8 cellular contexts compared by ENCODE assay signal in the genomic region with DNA sequence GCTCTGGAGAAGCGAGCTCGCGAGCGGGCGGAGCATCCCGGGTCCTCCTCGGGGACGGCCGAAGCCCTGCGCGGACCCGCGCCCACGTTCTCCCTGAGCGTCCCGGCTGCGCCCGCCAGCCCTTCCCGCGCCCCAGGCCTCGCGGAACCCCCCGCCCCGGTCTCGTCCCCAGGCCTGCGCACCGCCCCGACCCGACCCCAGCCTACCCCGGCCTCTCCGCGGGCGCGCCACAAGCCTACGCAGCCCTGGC. TPM values are rescaled to one million over a fixed set of nuclear protein-coding genes. Genes with fewer than 3 reads are reported as not detected.
DNase-seq lines count a peak whose midpoint lies in the region; ATAC-seq and TF ChIP-seq lines count a peak whose summit lies in the region.

No MANE protein-coding gene starts in this region.

- H3K27ac ChIP-seq in cardiac muscle cell (peak overlapping the region; percentile 96), lower lobe of right lung (peak overlapping the region; percentile 100), uterus (peak overlapping the region; percentile 89 to 97)

- H3K9me3 ChIP-seq in cardiac muscle cell (ENCODE audit: low read depth) (no peaks in the 10 kb centered on the region), lower lobe of right lung (no peaks in the 10 kb centered on the region), uterus (no peaks in the 10 kb centered on the region)

- DNase-seq in cardiac muscle cell (ENCODE audit: low read depth in 1 of 2, low spot score in 1 of 2) (no peak), cardiac septum (ENCODE audit: low spot score) (no peak), astrocyte of the cerebellum (ENCODE audit: low read depth) (no peak), lower lobe of right lung (no peak), uterus (no peak), NCI-H2029 (lab: John Stamatoyannopoulos, UW) (no peak), GM19240 (ENCODE audit: insufficient read length, low spot score) (no peak)

- H3K36me3 ChIP-seq in cardiac muscle cell (peaks cover 18% of the 10 kb centered on the region), lower lobe of right lung (peaks cover 31% of the 10 kb centered on the region), uterus (no peaks in the 10 kb centered on the region)

- ATAC-seq in lower lobe of right lung: peak; percentile 48 to 58
- ATAC-seq in activated CD4-positive, CD25-positive, alpha-beta regulatory T cell treated with anti-CD3 and anti-CD28 coated beads, Interleukin-2, amount 50 U/mL, for 24 hours: no peak

- peaks cover 5% of the 10 kb centered on the region for H3K4me1 ChIP-seq in cardiac muscle cell (ENCODE audit: low read depth)
- peaks cover 25% of the 10 kb centered on the region for H3K4me1 ChIP-seq in lower lobe of right lung
- peaks cover 0 to 11% of the 10 kb centered on the region in 2 donors for H3K4me1 ChIP-seq in uterus

- no peak for TF ChIP-seq CTCF in cardiac muscle cell (IDR thresholded peaks at IDR 0.05; ENCODE audit: low read depth, low read length)
- TF ChIP-seq CTCF in astrocyte of the cerebellum (IDR thresholded peaks at IDR 0.05; ENCODE audit: low read depth, low read length, missing control alignments): no peak
- no peak for TF ChIP-seq CTCF in lower lobe of right lung (IDR thresholded peaks at IDR 0.05)
- no peak for TF ChIP-seq CTCF in uterus (IDR thresholded peaks at IDR 0.05)

- no peak for TF ChIP-seq POLR2A in uterus (IDR thresholded peaks at IDR 0.05)

- no peaks in the 10 kb centered on the region for H3K27me3 ChIP-seq in cardiac muscle cell
- H3K27me3 ChIP-seq in lower lobe of right lung (ENCODE audit: low read depth): no peaks in the 10 kb centered on the region
- H3K27me3 ChIP-seq in uterus: no peaks in the 10 kb centered on the region

- H3K4me3 ChIP-seq in cardiac muscle cell (peak overlapping the region; percentile 83), astrocyte of the cerebellum (ENCODE audit: low read depth, low read length) (peak overlapping the region; percentile 71), lower lobe of right lung (peak overlapping the region; percentile 92), uterus (peak overlapping the region; percentile 86 to 95)

- in situ Hi-C loops in astrocyte of the cerebellum (cut with HindIII; ENCODE audit: low sequenced_read_pairs): loop anchor here (25.0 kb wide), 1 partner anchor 353 kb away; no protein-coding TSS in a partner anchor

- intact Hi-C loops in cardiac septum (cut with DNase I): no loop called here
- intact Hi-C loops in lower lobe of right lung (cut with DNase I): no loop called here
- intact Hi-C loops in uterus (cut with DNase I; ENCODE audit: low total_unique reads): no loop called here

RNA-seq across cellular contexts. Expression of a gene that starts 0.2 kb away (rescaled TPM):
- total RNA-seq in cardiac muscle cell (18.9 and 27.8 TPM in 2 replicates), cardiac septum (19.5 TPM), lower lobe of right lung (58.6 TPM), uterus (100 to 1,000 TPM in 1 of 4 donors, 10 to 100 TPM in 2, 1 to 10 TPM in 1; 6.5 to 102 (median 31.9) TPM)
- 27.1 and 35.4 TPM in 2 replicates for polyA plus RNA-seq in cardiac muscle cell

RNA-seq across cellular contexts. Expression of a gene that starts 58.4 kb away (rescaled TPM):
- total RNA-seq in cardiac muscle cell: 25.2 and 39.6 TPM in 2 replicates
- 21.9 and 36.4 TPM in 2 replicates for polyA plus RNA-seq in cardiac muscle cell
- 29.4 TPM for total RNA-seq in cardiac septum
- 110 TPM for total RNA-seq in lower lobe of right lung
- 10 to 100 TPM in 3 of 4 donors, 1 to 10 TPM in 1; 6.2 to 56.1 (median 44.3) TPM for total RNA-seq in uterus

Comparison
In these comparisons a context has a peak if more than half of its experiments do, and no peak if none do; other contexts are left out.
1. ATAC-seq: peak in lower lobe of right lung (2 of 2); none in activated CD4-positive, CD25-positive, alpha-beta regulatory T cell treated with anti-CD3 and anti-CD28 coated beads, Interleukin-2, amount 50 U/mL, for 24 hours (0 of 2).
2. Peak in every context shown above with its lines, with median percentiles within 50 percentile points of each other: H3K27ac ChIP-seq and H3K4me3 ChIP-seq.